ENCODE assay signal across 10 cellular contexts in genomic region chr6:16681260-16681873, GRCh38.
A peak's percentile ranks its signal among the peaks of the same experiment; 100 is the strongest.
DNase-seq lines count a peak whose midpoint lies in the region; ATAC-seq and TF ChIP-seq lines count a peak whose summit lies in the region.
"Had no signal": no experiment of that assay in that cellular context is flagged by ENCODE, and none has a peak within 500 bp of the region (broad histone marks: within the 10 kb centered on the region; RNA-seq: fewer than 3 reads in every experiment).

No MANE protein-coding gene starts in this region.

- intact Hi-C loops in activated CD4-positive, alpha-beta T cell treated with anti-CD3 and anti-CD28 coated beads for 36 hours (cut with DNase I, micrococcal nuclease): loop anchor here in 1 of 2 experiments (5.0 to 10.0 kb wide), 2 partner anchors 41 to 357 kb away; no protein-coding TSS in a partner anchor
- intact Hi-C loops in stomach (cut with DNase I; ENCODE audit: low total_unique reads): no loop called here

- H3K27ac ChIP-seq in RWPE1 (peak overlapping the region; percentile 79), stomach (peak overlapping the region in 3 of 5 donors; percentile 40 to 60 (median 55))

- no peak for TF ChIP-seq POLR2A in stomach (IDR thresholded peaks at IDR 0.05)

- peaks cover 1% of the 10 kb centered on the region for H3K9me3 Mint-ChIP-seq in activated CD4-positive, alpha-beta T cell treated with anti-CD3 and anti-CD28 coated beads for 36 hours (ENCODE audit: low read depth)
- H3K9me3 Mint-ChIP-seq in endothelial cell (ENCODE audit: unreplicated experiment): no peaks in the 10 kb centered on the region

- no peak for ATAC-seq in activated CD4-positive, alpha-beta T cell treated with anti-CD3 and anti-CD28 coated beads for 36 hours
- no peak for ATAC-seq in HG02981 (IDR thresholded peaks at IDR 0.05; ENCODE audit: unreplicated experiment)

- no peaks in the 10 kb centered on the region for H3K27me3 ChIP-seq in stomach
- no peaks in the 10 kb centered on the region for H3K27me3 ChIP-seq in BE2C

- H3K9me3 ChIP-seq in stomach (no peaks in the 10 kb centered on the region), BE2C (no peaks in the 10 kb centered on the region)

- POLR2A ChIA-PET in activated CD4-positive, alpha-beta T cell treated with anti-CD3 and anti-CD28 coated beads for 36 hours (lab: Charles Lee): interaction anchor here (0.6 kb wide), 1 partner anchor 61 kb away, joined by 3 read pairs; no protein-coding TSS in a partner anchor
- POLR2A ChIA-PET in RWPE1 (lab: Yijun Ruan, JAX; ENCODE audit: low non-redundant PET): no interaction called here

- H3K4me1 ChIP-seq in stomach: peaks cover 10 to 65% (median 34%) of the 10 kb centered on the region in 4 donors
- no peaks in the 10 kb centered on the region for H3K4me1 ChIP-seq in BE2C

- CTCF ChIA-PET in activated CD4-positive, alpha-beta T cell treated with anti-CD3 and anti-CD28 coated beads for 36 hours (lab: Charles Lee): interaction anchor here (0.8 to 1.0 kb wide), 3 partner anchors 9 to 84 kb away, joined by 3 to 6 read pairs (median 4); no protein-coding TSS in a partner anchor
- CTCF ChIA-PET in RWPE1 (lab: Yijun Ruan, JAX): interaction anchor here (0.6 to 1.7 kb wide), 2 partner anchors 82 to 172 kb away, joined by 3 to 7 read pairs; no protein-coding TSS in a partner anchor

- WGBS in stomach, 5 donors: 69 to 91% (median 76%) methylated on average over 8 of the region's 8 CpGs

- H3K27ac Mint-ChIP-seq in activated CD4-positive, alpha-beta T cell treated with anti-CD3 and anti-CD28 coated beads for 36 hours: peak overlapping the region; percentile 19
- no peak overlapping the region for H3K27ac Mint-ChIP-seq in endothelial cell (ENCODE audit: unreplicated experiment)

- H3K36me3 ChIP-seq in stomach: no peaks in the 10 kb centered on the region
- no peaks in the 10 kb centered on the region for H3K36me3 ChIP-seq in BE2C

- TF ChIP-seq CTCF in RWPE1 (conservative IDR thresholded peaks at IDR 0.05; ENCODE audit: low read depth) (no peak), fibroblast of pulmonary artery (IDR thresholded peaks at IDR 0.05; ENCODE audit: low read length, missing control alignments) (no peak), stomach (IDR thresholded peaks at IDR 0.05) (no peak), endothelial cell (IDR thresholded peaks at IDR 0.05; ENCODE audit: unreplicated experiment) (no peak), BE2C (IDR thresholded peaks at IDR 0.05; ENCODE audit: low read depth, low read length) (no peak)

- H3K36me3 Mint-ChIP-seq in activated CD4-positive, alpha-beta T cell treated with anti-CD3 and anti-CD28 coated beads for 36 hours (ENCODE audit: low read depth): peaks cover 26% of the 10 kb centered on the region
- H3K36me3 Mint-ChIP-seq in endothelial cell (ENCODE audit: low read depth, unreplicated experiment): no peaks in the 10 kb centered on the region

- no peaks in the 10 kb centered on the region for H3K27me3 Mint-ChIP-seq in activated CD4-positive, alpha-beta T cell treated with anti-CD3 and anti-CD28 coated beads for 36 hours
- no peaks in the 10 kb centered on the region for H3K27me3 Mint-ChIP-seq in endothelial cell (ENCODE audit: unreplicated experiment)

- DNase-seq in activated CD4-positive, alpha-beta T cell treated with anti-CD3 and anti-CD28 coated beads for 36 hours: no peak
- DNase-seq in activated CD4-positive, alpha-beta T cell treated with anti-CD3 and anti-CD28 coated beads for 48 hours: no peak
- peak; percentile 89 for DNase-seq in RWPE1 (ENCODE audit: low spot score)
- DNase-seq in fibroblast of pulmonary artery (ENCODE audit: low read depth): peak; percentile 95
- no peak for DNase-seq in stomach
- no peak for DNase-seq in endothelial cell (ENCODE audit: low spot score)
- no peak for DNase-seq in BE2C
- DNase-seq: KBM-7, T1000 had no signal

- TF ChIP-seq EP300 in stomach (IDR thresholded peaks at IDR 0.05): no peak

- H3K4me1 Mint-ChIP-seq in activated CD4-positive, alpha-beta T cell treated with anti-CD3 and anti-CD28 coated beads for 36 hours: peaks cover 74% of the 10 kb centered on the region
- H3K4me1 Mint-ChIP-seq in endothelial cell (ENCODE audit: unreplicated experiment): no peaks in the 10 kb centered on the region

- no peak overlapping the region for H3K4me3 Mint-ChIP-seq in activated CD4-positive, alpha-beta T cell treated with anti-CD3 and anti-CD28 coated beads for 36 hours
- no peak overlapping the region for H3K4me3 Mint-ChIP-seq in endothelial cell (ENCODE audit: unreplicated experiment)

- H3K4me3 ChIP-seq in fibroblast of pulmonary artery (replicated peaks; ENCODE audit: low read depth, low read length) (no peak overlapping the region), stomach (no peak overlapping the region), BE2C (ENCODE audit: low read depth, low read length) (no peak overlapping the region)

Comparison
In these comparisons a context has a peak if more than half of its experiments do, and no peak if none do; other contexts are left out.
1. DNase-seq: peak in RWPE1 (single experiment) and fibroblast of pulmonary artery (single experiment); none in activated CD4-positive, alpha-beta T cell treated with anti-CD3 and anti-CD28 coated beads for 36 hours (single experiment), activated CD4-positive, alpha-beta T cell treated with anti-CD3 and anti-CD28 coated beads for 48 hours (single experiment), stomach (single experiment), endothelial cell (single experiment) and BE2C (single experiment).